16 cellular contexts compared by ENCODE assay signal in the genomic region with DNA sequence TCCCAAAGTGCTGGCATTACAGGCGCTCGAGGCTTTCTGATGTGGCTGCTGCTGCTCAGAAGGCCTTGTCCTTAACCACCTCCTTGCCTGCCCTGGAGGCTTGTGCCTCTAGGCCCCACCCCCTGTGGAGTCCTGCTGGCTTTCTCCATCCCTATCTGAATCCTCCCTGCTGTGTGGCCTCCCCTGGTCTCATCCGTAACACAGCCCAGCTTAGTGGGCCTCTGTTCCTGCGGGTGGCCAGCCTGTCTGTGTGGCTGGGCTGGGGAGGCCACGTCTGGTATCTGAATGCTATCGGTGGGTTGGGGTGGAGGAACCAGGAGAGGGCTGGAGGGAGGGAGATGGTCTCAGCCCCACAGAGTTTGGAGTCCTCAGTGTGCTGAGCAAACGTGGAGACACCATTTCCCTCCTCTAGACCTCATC. TPM values are rescaled to one million over a fixed set of nuclear protein-coding genes. Genes with fewer than 3 reads are reported as not detected.
DNase-seq lines count a peak whose midpoint lies in the region; ATAC-seq, FAIRE-seq and TF ChIP-seq lines count a peak whose summit lies in the region.
"Had no signal": no experiment of that assay in that cellular context is flagged by ENCODE, and none has a peak within 500 bp of the region (broad histone marks: within the 10 kb centered on the region; RNA-seq: fewer than 3 reads in every experiment).

No MANE protein-coding gene starts in this region.

- H3K9me3 Mint-ChIP-seq in astrocyte (ENCODE audit: unreplicated experiment): no peaks in the 10 kb centered on the region
- no peaks in the 10 kb centered on the region for H3K9me3 Mint-ChIP-seq in stimulated activated naive B cell treated with anti-CD40 and anti-IgM and Interleukin-4, amounts not matched to agents 10 μg/mL and 1 μg/mL and 100 μg/mL, for 72 hours

- H3K36me3 ChIP-seq in astrocyte (ENCODE audit: insufficient read depth, low read length) (peaks cover 30% of the 10 kb centered on the region), upper lobe of right lung (peaks cover 43% of the 10 kb centered on the region)
- H3K36me3 ChIP-seq: ovary had no signal

- H3K27ac Mint-ChIP-seq in astrocyte (ENCODE audit: unreplicated experiment): peak overlapping the region; percentile 51
- peak overlapping the region; percentile 87 for H3K27ac Mint-ChIP-seq in stimulated activated naive B cell treated with anti-CD40 and anti-IgM and Interleukin-4, amounts not matched to agents 10 μg/mL and 1 μg/mL and 100 μg/mL, for 72 hours

- peaks cover 76% of the 10 kb centered on the region for H4K20me1 ChIP-seq in astrocyte (ENCODE audit: insufficient read depth, low read length)

- intact Hi-C loops in upper lobe of right lung (cut with DNase I): no loop called here

- H3K27ac ChIP-seq in astrocyte (ENCODE audit: low read depth, low read length) (no peak overlapping the region), upper lobe of right lung (no peak overlapping the region)
- H3K27ac ChIP-seq: ovary had no signal

- H3K36me3 Mint-ChIP-seq in astrocyte (ENCODE audit: low read depth, unreplicated experiment): peaks cover 24% of the 10 kb centered on the region
- peaks cover 43 to 64% of the 10 kb centered on the region in 2 donors for H3K36me3 Mint-ChIP-seq in stimulated activated naive B cell treated with anti-CD40 and anti-IgM and Interleukin-4, amounts not matched to agents 10 μg/mL and 1 μg/mL and 100 μg/mL, for 72 hours

- peaks cover 50% of the 10 kb centered on the region for H3K79me2 ChIP-seq in astrocyte (ENCODE audit: insufficient read depth, low read length)

- TF ChIP-seq CTCF in astrocyte (IDR thresholded peaks at IDR 0.05; ENCODE audit: insufficient read depth, low read depth, low read length) (no peak), upper lobe of right lung (IDR thresholded peaks at IDR 0.05) (no peak)

- H3K9me3 ChIP-seq in astrocyte (ENCODE audit: insufficient read depth, low read depth, low read length): no peaks in the 10 kb centered on the region
- no peaks in the 10 kb centered on the region for H3K9me3 ChIP-seq in upper lobe of right lung
- H3K9me3 ChIP-seq: HAP-1, ovary had no signal

- peak; percentile 51 for DNase-seq in stimulated activated CD4-positive, alpha-beta T cell treated with anti-CD3 and anti-CD28 coated beads, Interleukin-15, amount 100 ng/mL, for 24 hours
- no peak for DNase-seq in stimulated activated CD4-positive, alpha-beta T cell treated with anti-CD3 and anti-CD28 coated beads, Interleukin-4, amount 100 ng/mL, for 4 hours
- DNase-seq in NAMALWA (ENCODE audit: low spot score): peak; percentile 32
- DNase-seq in astrocyte (ENCODE audit: low read depth): no peak
- DNase-seq in stimulated activated naive B cell treated with anti-CD40 and anti-IgM and Interleukin-4, amounts not matched to agents 10 μg/mL and 1 μg/mL and 100 μg/mL, for 72 hours: no peak
- DNase-seq in upper lobe of right lung: no peak
- no peak for DNase-seq in iPS-NIHi7 (ENCODE audit: extremely low spot score)
- no peak for DNase-seq in ecto neural progenitor cell (ENCODE audit: low spot score)
- DNase-seq: activated CD8-positive, alpha-beta memory T cell treated with anti-CD3 and anti-CD28 coated beads, Interleukin-2, amount 50 U/mL, for 48 hours; CD4-positive, CD25-positive, alpha-beta regulatory T cell; hippocampal formation; ovary; PC-3 had no signal

- H3K4me2 ChIP-seq in astrocyte (ENCODE audit: low read length): peak overlapping the region; percentile 97

- H3K4me3 ChIP-seq in astrocyte (ENCODE audit: insufficient read depth, low read depth, low read length) (no peak overlapping the region), upper lobe of right lung (no peak overlapping the region)
- H3K4me3 ChIP-seq: HAP-1, ovary had no signal

- ATAC-seq in stimulated activated naive B cell treated with anti-CD40 and anti-IgM and Interleukin-4, amounts not matched to agents 10 μg/mL and 1 μg/mL and 100 μg/mL, for 72 hours (replicated peaks): no peak
- ATAC-seq in upper lobe of right lung: no peak

- H3K27me3 Mint-ChIP-seq in astrocyte (ENCODE audit: low read depth, unreplicated experiment): no peaks in the 10 kb centered on the region
- no peaks in the 10 kb centered on the region for H3K27me3 Mint-ChIP-seq in stimulated activated naive B cell treated with anti-CD40 and anti-IgM and Interleukin-4, amounts not matched to agents 10 μg/mL and 1 μg/mL and 100 μg/mL, for 72 hours
- H3K27me3 Mint-ChIP-seq: CD4-positive, CD25-positive, alpha-beta regulatory T cell had no signal

- H3K4me3 Mint-ChIP-seq in astrocyte (ENCODE audit: unreplicated experiment): peak overlapping the region; percentile 58
- H3K4me3 Mint-ChIP-seq in stimulated activated naive B cell treated with anti-CD40 and anti-IgM and Interleukin-4, amounts not matched to agents 10 μg/mL and 1 μg/mL and 100 μg/mL, for 72 hours: no peak overlapping the region

- H3K4me1 ChIP-seq in astrocyte (ENCODE audit: insufficient read depth, low read length): peaks cover 39% of the 10 kb centered on the region
- H3K4me1 ChIP-seq in upper lobe of right lung: peaks cover 25% of the 10 kb centered on the region

- no peak overlapping the region for H2AFZ ChIP-seq in astrocyte (ENCODE audit: low read depth, low read length)

- no peak for FAIRE-seq in astrocyte (lab: Jason Lieb, UNC)

- H3K9ac ChIP-seq in astrocyte (ENCODE audit: low read length): no peak overlapping the region

- H3K27me3 ChIP-seq in astrocyte (ENCODE audit: insufficient read depth, low read length) (no peaks in the 10 kb centered on the region), upper lobe of right lung (no peaks in the 10 kb centered on the region)
- H3K27me3 ChIP-seq: ovary had no signal

- H3K4me1 Mint-ChIP-seq in astrocyte (ENCODE audit: low read depth, unreplicated experiment): peaks cover 42% of the 10 kb centered on the region
- peaks cover 33 to 57% of the 10 kb centered on the region in 2 donors for H3K4me1 Mint-ChIP-seq in stimulated activated naive B cell treated with anti-CD40 and anti-IgM and Interleukin-4, amounts not matched to agents 10 μg/mL and 1 μg/mL and 100 μg/mL, for 72 hours

RNA-seq across cellular contexts. Expression of gene RPL28, which starts 4.7 kb away (rescaled TPM):
- total RNA-seq in astrocyte (2,006 and 2,072 TPM in 2 replicates), upper lobe of right lung (1,343 TPM)

RNA-seq across cellular contexts. Expression of gene TMEM238, which starts 6.4 kb away (rescaled TPM):
- total RNA-seq in astrocyte (1.4 and 2.1 TPM in 2 replicates), upper lobe of right lung (19.8 TPM)

RNA-seq across cellular contexts. Expression of gene TMEM190, which starts 13.8 kb away (rescaled TPM):
- total RNA-seq in astrocyte: 2.5 TPM in 2 replicates
- total RNA-seq in upper lobe of right lung: not detected
- total RNA-seq: CD4-positive, CD25-positive, alpha-beta regulatory T cell; epithelial cell of proximal tubule; lower leg skin; PC-3 had no signal

RNA-seq across cellular contexts. Expression of gene UBE2S, which starts 17.1 kb away (rescaled TPM):
- total RNA-seq in astrocyte (107 and 116 TPM in 2 replicates), upper lobe of right lung (19.5 TPM)

RNA-seq across cellular contexts. Expression of gene IL11, which starts 20.2 kb away (rescaled TPM):
- total RNA-seq in astrocyte (183 and 202 TPM in 2 replicates), upper lobe of right lung (0.84 TPM)
- total RNA-seq: CD4-positive, CD25-positive, alpha-beta regulatory T cell had no signal

Comparison
In these comparisons a context has a peak if more than half of its experiments do, and no peak if none do; other contexts are left out.
1. DNase-seq: peak in stimulated activated CD4-positive, alpha-beta T cell treated with anti-CD3 and anti-CD28 coated beads, Interleukin-15, amount 100 ng/mL, for 24 hours (single experiment) and NAMALWA (single experiment); none in stimulated activated CD4-positive, alpha-beta T cell treated with anti-CD3 and anti-CD28 coated beads, Interleukin-4, amount 100 ng/mL, for 4 hours (0 of 2), astrocyte (single experiment), stimulated activated naive B cell treated with anti-CD40 and anti-IgM and Interleukin-4, amounts not matched to agents 10 μg/mL and 1 μg/mL and 100 μg/mL, for 72 hours (single experiment), upper lobe of right lung (single experiment), iPS-NIHi7 (single experiment) and ecto neural progenitor cell (single experiment).